8 cellular contexts compared by ENCODE assay signal in the genomic region with DNA sequence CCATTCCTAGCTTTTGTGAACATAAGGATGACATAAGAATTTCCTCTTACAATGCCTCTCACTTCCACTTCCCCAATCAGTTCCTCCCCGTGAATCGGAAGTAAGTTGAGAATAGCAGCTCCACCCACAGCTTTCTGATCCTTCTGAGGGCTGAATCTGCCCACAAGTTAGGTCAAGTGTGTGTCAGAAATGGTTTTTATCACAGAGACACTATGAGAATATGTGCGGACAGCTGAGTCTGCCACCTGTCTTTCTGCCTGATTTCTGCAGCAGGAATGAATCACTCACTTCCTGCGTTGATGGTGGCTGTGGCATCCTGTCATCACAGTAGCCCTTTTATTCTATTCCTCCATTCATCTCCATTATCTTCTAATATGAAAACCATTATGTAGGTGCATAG.
DNase-seq lines count a peak whose midpoint lies in the region; ATAC-seq and TF ChIP-seq lines count a peak whose summit lies in the region.

No MANE protein-coding gene starts in this region.

- 76% methylated on average over 4 of the region's 4 CpGs for WGBS in liver
- WGBS in ovary, 3 donors: 80 to 83% (median 82%) methylated on average over 4 of the region's 4 CpGs

- H3K4me1 Mint-ChIP-seq in activated T-cell treated with anti-CD3 and anti-CD28 coated beads, Interleukin-2, amount 50 U/mL, for 4 hours (ENCODE audit: low read depth): peaks cover 15% of the 10 kb centered on the region
- H3K4me1 Mint-ChIP-seq in activated CD8-positive, alpha-beta T cell treated with anti-CD3 and anti-CD28 coated beads, Interleukin-2, amount 10 ng/mL, durations not matched to agents 7 days and 5 days (ENCODE audit: low read depth): peaks cover 17% of the 10 kb centered on the region
- H3K4me1 Mint-ChIP-seq in progenitor cell of endocrine pancreas (ENCODE audit: low read depth): peaks cover 6% of the 10 kb centered on the region

- H3K27me3 ChIP-seq in KMS-11 (ENCODE audit: insufficient read depth, low read depth) (no peaks in the 10 kb centered on the region), liver (ENCODE audit: control insufficient read depth in 4 of 4, insufficient read depth in 4 of 4, low read length in 3 of 4) (no peaks in the 10 kb centered on the region), ovary (no peaks in the 10 kb centered on the region)

- peak; percentile 79 for ATAC-seq in activated T-cell treated with anti-CD3 and anti-CD28 coated beads, Interleukin-2, amount 50 U/mL, for 4 hours
- ATAC-seq in GM21786 (IDR thresholded peaks at IDR 0.05; ENCODE audit: unreplicated experiment): peak; percentile 87
- ATAC-seq in activated CD8-positive, alpha-beta T cell treated with anti-CD3 and anti-CD28 coated beads, Interleukin-2, amount 10 ng/mL, durations not matched to agents 7 days and 5 days: peak; percentile 74

- no peak for DNase-seq in activated T-cell treated with anti-CD3 and anti-CD28 coated beads, Interleukin-2, amount 50 U/mL, for 4 hours
- no peak for DNase-seq in activated T-cell treated with anti-CD3 and anti-CD28 coated beads, Interleukin-2, amount 50 U/mL, for 1 hour
- DNase-seq in activated CD8-positive, alpha-beta T cell treated with anti-CD3 and anti-CD28 coated beads, Interleukin-2, amount 10 ng/mL, durations not matched to agents 7 days and 5 days: peak; percentile 44
- DNase-seq in ovary (no peak), progenitor cell of endocrine pancreas (ENCODE audit: low spot score, unreplicated experiment) (no peak)

- H3K4me1 ChIP-seq in KMS-11 (ENCODE audit: low read depth, poor library complexity, severe bottlenecking) (peaks cover 19% of the 10 kb centered on the region), liver (ENCODE audit: control insufficient read depth in 4 of 4, insufficient read depth in 4 of 4, low read length in 3 of 4) (no peaks in the 10 kb centered on the region), ovary (ENCODE audit: insufficient read depth) (peaks cover 2% of the 10 kb centered on the region)

- no peak overlapping the region for H3K27ac ChIP-seq in KMS-11
- no peak overlapping the region for H3K27ac ChIP-seq in liver (ENCODE audit: low read depth in 1 of 2, low read length in 2 of 2)
- no peak overlapping the region for H3K27ac ChIP-seq in ovary

- peak overlapping the region; percentile 85 for H3K4me2 ChIP-seq in KMS-11

- H3K27me3 Mint-ChIP-seq in activated T-cell treated with anti-CD3 and anti-CD28 coated beads, Interleukin-2, amount 50 U/mL, for 4 hours (ENCODE audit: low read depth): peaks cover 3% of the 10 kb centered on the region
- no peaks in the 10 kb centered on the region for H3K27me3 Mint-ChIP-seq in activated CD8-positive, alpha-beta T cell treated with anti-CD3 and anti-CD28 coated beads, Interleukin-2, amount 10 ng/mL, durations not matched to agents 7 days and 5 days (ENCODE audit: low read depth)
- no peaks in the 10 kb centered on the region for H3K27me3 Mint-ChIP-seq in progenitor cell of endocrine pancreas

- peak; percentile 12 to 30 for TF ChIP-seq RAD21 in liver (IDR thresholded peaks at IDR 0.05)

- H3K36me3 Mint-ChIP-seq in activated T-cell treated with anti-CD3 and anti-CD28 coated beads, Interleukin-2, amount 50 U/mL, for 4 hours (ENCODE audit: insufficient read depth): no peaks in the 10 kb centered on the region
- no peaks in the 10 kb centered on the region for H3K36me3 Mint-ChIP-seq in activated CD8-positive, alpha-beta T cell treated with anti-CD3 and anti-CD28 coated beads, Interleukin-2, amount 10 ng/mL, durations not matched to agents 7 days and 5 days (ENCODE audit: low read depth)
- peaks cover 10% of the 10 kb centered on the region for H3K36me3 Mint-ChIP-seq in progenitor cell of endocrine pancreas (ENCODE audit: insufficient read depth)

- TF ChIP-seq POLR2A in ovary (IDR thresholded peaks at IDR 0.05): no peak

- H3K27ac Mint-ChIP-seq in activated CD8-positive, alpha-beta T cell treated with anti-CD3 and anti-CD28 coated beads, Interleukin-2, amount 10 ng/mL, durations not matched to agents 7 days and 5 days: no peak overlapping the region
- H3K27ac Mint-ChIP-seq in progenitor cell of endocrine pancreas: no peak overlapping the region

- H3K9me3 Mint-ChIP-seq in activated T-cell treated with anti-CD3 and anti-CD28 coated beads, Interleukin-2, amount 50 U/mL, for 4 hours: no peaks in the 10 kb centered on the region
- H3K9me3 Mint-ChIP-seq in activated CD8-positive, alpha-beta T cell treated with anti-CD3 and anti-CD28 coated beads, Interleukin-2, amount 10 ng/mL, durations not matched to agents 7 days and 5 days (ENCODE audit: insufficient read depth): no peaks in the 10 kb centered on the region
- no peaks in the 10 kb centered on the region for H3K9me3 Mint-ChIP-seq in progenitor cell of endocrine pancreas (ENCODE audit: low read depth)

- peak; percentile 57 for TF ChIP-seq CTCF in KMS-11 (conservative IDR thresholded peaks at IDR 0.05; ENCODE audit: low read depth, low read length)
- TF ChIP-seq CTCF in liver (IDR thresholded peaks at IDR 0.05; ENCODE audit: low read depth, low read length, missing input control): peak; percentile 8
- no peak for TF ChIP-seq CTCF in ovary (IDR thresholded peaks at IDR 0.05)
- no peak for TF ChIP-seq CTCF in progenitor cell of endocrine pancreas (IDR thresholded peaks at IDR 0.05; ENCODE audit: unreplicated experiment)

- H3K4me3 ChIP-seq in KMS-11 (IDR thresholded peaks at IDR 0.05; ENCODE audit: insufficient read depth, low read depth, low read length) (no peak overlapping the region), liver (ENCODE audit: low read depth in 1 of 3, low read length in 3 of 3) (no peak overlapping the region), ovary (no peak overlapping the region)

- POLR2A ChIA-PET in activated CD8-positive, alpha-beta T cell treated with anti-CD3 and anti-CD28 coated beads, Interleukin-2, amount 10 ng/mL, durations not matched to agents 7 days and 5 days (lab: Charles Lee): no interaction called here

- H4K20me1 ChIP-seq in KMS-11 (ENCODE audit: insufficient read depth): no peaks in the 10 kb centered on the region

- no peak for TF ChIP-seq EP300 in ovary (IDR thresholded peaks at IDR 0.05)

- H2AFZ ChIP-seq in KMS-11 (ENCODE audit: low read depth): peak overlapping the region; percentile 8; the same call in 1 of the 2 replicates

- CTCF ChIA-PET in activated CD8-positive, alpha-beta T cell treated with anti-CD3 and anti-CD28 coated beads, Interleukin-2, amount 10 ng/mL, durations not matched to agents 7 days and 5 days (lab: Charles Lee): interaction anchor here (1.0 to 1.4 kb wide), 5 partner anchors 10 to 135 kb away, joined by 3 to 5 read pairs (median 4); no protein-coding TSS in a partner anchor

- intact Hi-C loops in ovary (cut with DNase I): no loop called here

- H3K36me3 ChIP-seq in KMS-11 (ENCODE audit: insufficient read depth) (no peaks in the 10 kb centered on the region), liver (ENCODE audit: control insufficient read depth in 4 of 4, insufficient read depth in 3 of 4, low read depth in 1 of 4, low read length in 3 of 4) (peaks cover 0 to 1% (median 0%) of the 10 kb centered on the region in 4 donors), ovary (no peaks in the 10 kb centered on the region)

- no peak overlapping the region for H3K4me3 Mint-ChIP-seq in activated T-cell treated with anti-CD3 and anti-CD28 coated beads, Interleukin-2, amount 50 U/mL, for 4 hours
- no peak overlapping the region for H3K4me3 Mint-ChIP-seq in activated CD8-positive, alpha-beta T cell treated with anti-CD3 and anti-CD28 coated beads, Interleukin-2, amount 10 ng/mL, durations not matched to agents 7 days and 5 days
- H3K4me3 Mint-ChIP-seq in progenitor cell of endocrine pancreas (ENCODE audit: low read depth): no peak overlapping the region

- no peaks in the 10 kb centered on the region for H3K9me3 ChIP-seq in liver (ENCODE audit: control insufficient read depth in 4 of 4, low read length in 3 of 4)
- H3K9me3 ChIP-seq in ovary: no peaks in the 10 kb centered on the region

- no peaks in the 10 kb centered on the region for H3K79me2 ChIP-seq in KMS-11 (ENCODE audit: insufficient read depth, low read depth)

- H3K9ac ChIP-seq in KMS-11: no peak overlapping the region
- no peak overlapping the region for H3K9ac ChIP-seq in liver (ENCODE audit: low read depth in 1 of 2, low read length in 2 of 2)

TF ChIP-seq in liver, 16 proteins besides CTCF, POLR2A, EP300 and RAD21:
- TF ChIP-seq FOXA1 (IDR thresholded peaks at IDR 0.05): no peak
- no peak for TF ChIP-seq RXRA (IDR thresholded peaks at IDR 0.05)
- TF ChIP-seq, protein P1, sequence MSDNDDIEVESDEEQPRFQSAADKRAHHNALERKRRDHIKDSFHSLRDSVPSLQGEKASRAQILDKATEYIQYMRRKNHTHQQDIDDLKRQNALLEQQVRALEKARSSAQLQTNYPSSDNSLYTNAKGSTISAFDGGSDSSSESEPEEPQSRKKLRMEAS (IDR thresholded peaks at IDR 0.05): no peak
- TF ChIP-seq EGR1 (IDR thresholded peaks at IDR 0.05; ENCODE audit: low read depth in 2 of 2): peak; percentile 30 to 41
- no peak for TF ChIP-seq GABPA (IDR thresholded peaks at IDR 0.05 in 1 of 2, conservative IDR thresholded peaks at IDR 0.05 in 1 of 2)
- TF ChIP-seq, protein P2, sequence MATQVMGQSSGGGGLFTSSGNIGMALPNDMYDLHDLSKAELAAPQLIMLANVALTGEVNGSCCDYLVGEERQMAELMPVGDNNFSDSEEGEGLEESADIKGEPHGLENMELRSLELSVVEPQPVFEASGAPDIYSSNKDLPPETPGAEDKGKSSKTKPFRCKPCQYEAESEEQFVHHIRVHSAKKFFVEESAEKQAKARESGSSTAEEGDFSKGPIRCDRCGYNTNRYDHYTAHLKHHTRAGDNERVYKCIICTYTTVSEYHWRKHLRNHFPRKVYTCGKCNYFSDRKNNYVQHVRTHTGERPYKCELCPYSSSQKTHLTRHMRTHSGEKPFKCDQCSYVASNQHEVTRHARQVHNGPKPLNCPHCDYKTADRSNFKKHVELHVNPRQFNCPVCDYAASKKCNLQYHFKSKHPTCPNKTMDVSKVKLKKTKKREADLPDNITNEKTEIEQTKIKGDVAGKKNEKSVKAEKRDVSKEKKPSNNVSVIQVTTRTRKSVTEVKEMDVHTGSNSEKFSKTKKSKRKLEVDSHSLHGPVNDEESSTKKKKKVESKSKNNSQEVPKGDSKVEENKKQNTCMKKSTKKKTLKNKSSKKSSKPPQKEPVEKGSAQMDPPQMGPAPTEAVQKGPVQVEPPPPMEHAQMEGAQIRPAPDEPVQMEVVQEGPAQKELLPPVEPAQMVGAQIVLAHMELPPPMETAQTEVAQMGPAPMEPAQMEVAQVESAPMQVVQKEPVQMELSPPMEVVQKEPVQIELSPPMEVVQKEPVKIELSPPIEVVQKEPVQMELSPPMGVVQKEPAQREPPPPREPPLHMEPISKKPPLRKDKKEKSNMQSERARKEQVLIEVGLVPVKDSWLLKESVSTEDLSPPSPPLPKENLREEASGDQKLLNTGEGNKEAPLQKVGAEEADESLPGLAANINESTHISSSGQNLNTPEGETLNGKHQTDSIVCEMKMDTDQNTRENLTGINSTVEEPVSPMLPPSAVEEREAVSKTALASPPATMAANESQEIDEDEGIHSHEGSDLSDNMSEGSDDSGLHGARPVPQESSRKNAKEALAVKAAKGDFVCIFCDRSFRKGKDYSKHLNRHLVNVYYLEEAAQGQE (IDR thresholded peaks at IDR 0.05): no peak
TF ChIP-seq in liver: peak in this region for 1.

Comparison
In these comparisons a context has a peak if more than half of its experiments do, and no peak if none do; other contexts are left out.
1. CTCF ChIP-seq: peak in KMS-11 (single experiment) and liver (single experiment); none in ovary (0 of 3) and progenitor cell of endocrine pancreas (single experiment).
2. Peak in every context shown above with its lines, with median percentiles within 50 percentile points of each other: ATAC-seq.